Comparison of ENCODE assay signal across 8 cellular contexts in genomic region chr19:38949580-38950367, GRCh38. TPM values are rescaled to one million over a fixed set of nuclear protein-coding genes. Genes with fewer than 3 reads are reported as not detected.
DNase-seq lines count a peak whose midpoint lies in the region; ATAC-seq and FAIRE-seq lines count a peak whose summit lies in the region.

No MANE protein-coding gene starts in this region.

- peak; percentile 53 for DNase-seq in GM19239 (ENCODE audit: insufficient read length, low spot score)
- peak; percentile 74 for DNase-seq in NT2/D1 (ENCODE audit: low read depth, low spot score)
- peak; percentile 30 to 75 (median 54) for DNase-seq in activated naive CD4-positive, alpha-beta T cell (lab: John Stamatoyannopoulos, UW)
- peak; percentile 82 to 93 for DNase-seq in frontal cortex (ENCODE audit: low spot score in 2 of 2)
- DNase-seq in non-pigmented ciliary epithelial cell (ENCODE audit: low read depth): peak; percentile 35
- DNase-seq in stimulated activated naive CD4-positive, alpha-beta T cell (lab: John Stamatoyannopoulos, UW): peak; percentile 49 to 75 (median 70)
- no peak for DNase-seq in NCI-H1436 (lab: John Stamatoyannopoulos, UW)

- H3K9me3 ChIP-seq in NT2/D1 (ENCODE audit: insufficient read depth, low read length): no peaks in the 10 kb centered on the region; the same call in 1 of the 2 replicates

- peaks cover 3% of the 10 kb centered on the region for H3K4me1 ChIP-seq in NT2/D1 (ENCODE audit: insufficient read depth, insufficient read length)

- no peaks in the 10 kb centered on the region for H3K27me3 ChIP-seq in NT2/D1 (ENCODE audit: insufficient read depth, insufficient read length)

- FAIRE-seq in GM19239 (lab: Jason Lieb, UNC): peak; percentile 26
- no peak for FAIRE-seq in frontal cortex (lab: Jason Lieb, UNC)

- H3K36me3 ChIP-seq in NT2/D1 (ENCODE audit: insufficient read depth, insufficient read length, low read length): peaks cover 31% of the 10 kb centered on the region

- H3K9ac ChIP-seq in NT2/D1 (ENCODE audit: insufficient read length, low read depth): peak overlapping the region; percentile 82

- ATAC-seq in HG02798 (IDR thresholded peaks at IDR 0.05; ENCODE audit: poor library complexity, unreplicated experiment): no peak

- peak overlapping the region; percentile 36 for H3K4me3 ChIP-seq in NT2/D1 (ENCODE audit: insufficient read length, low read depth)

RNA-seq across cellular contexts. Expression of gene MRPS12, which starts 19.0 kb away (rescaled TPM):
- 17.1 TPM for total RNA-seq in frontal cortex

RNA-seq across cellular contexts. Expression of gene SARS2, which starts 19.2 kb away (rescaled TPM):
- total RNA-seq in frontal cortex: 6.9 TPM

RNA-seq across cellular contexts. Expression of gene FBXO17, which starts 25.8 kb away (rescaled TPM):
- 4.5 TPM for total RNA-seq in frontal cortex

RNA-seq across cellular contexts. Expression of gene CCER2, which starts 37.8 kb away (rescaled TPM):
- 1.6 TPM for total RNA-seq in frontal cortex

RNA-seq across cellular contexts. Expression of gene NFKBIB, which starts 50.0 kb away (rescaled TPM):
- total RNA-seq in frontal cortex: 3.3 TPM
